In the genomic region with DNA sequence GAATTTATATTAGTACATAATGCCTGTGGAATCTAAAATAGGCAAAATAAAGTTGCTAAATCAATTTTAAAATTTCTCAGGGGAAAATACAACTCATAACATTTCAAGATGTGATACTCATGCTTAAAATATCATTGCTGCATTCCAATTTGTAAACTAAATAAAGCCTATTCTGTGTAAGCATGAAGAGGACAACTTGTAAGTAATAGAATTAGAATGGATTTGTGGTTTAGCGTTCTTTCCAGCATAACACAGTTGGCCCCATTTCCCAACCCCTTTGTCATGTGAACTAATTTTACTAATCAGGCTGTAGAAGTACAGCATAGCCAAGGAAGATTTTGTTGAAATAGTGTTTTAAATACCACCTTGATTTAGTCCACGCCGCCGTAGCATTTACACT, we compare ENCODE assay signal across 31 cellular contexts.
DNase-seq lines count a peak whose midpoint lies in the region; ATAC-seq and TF ChIP-seq lines count a peak whose summit lies in the region.
"Had no signal": no experiment of that assay in that cellular context is flagged by ENCODE, and none has a peak within 500 bp of the region (broad histone marks: within the 10 kb centered on the region; RNA-seq: fewer than 3 reads in every experiment).

No MANE protein-coding gene starts in this region.

- TF ChIP-seq CTCF in GM23338 (conservative IDR thresholded peaks at IDR 0.05; ENCODE audit: low read depth in 2 of 2) (no peak), uterus (IDR thresholded peaks at IDR 0.05) (no peak), mesothelial cell of epicardium (IDR thresholded peaks at IDR 0.05; ENCODE audit: unreplicated experiment) (no peak)

- H3K4me1 ChIP-seq in GM23338 (ENCODE audit: insufficient read depth): peaks cover 6% of the 10 kb centered on the region; the same call in 1 of the 2 replicates
- H3K4me1 ChIP-seq in uterus: no peaks in the 10 kb centered on the region
- H3K4me1 ChIP-seq: pancreas, stomach had no signal

- intact Hi-C loops in uterus (cut with DNase I; ENCODE audit: low total_unique reads): no loop called here

- no peaks in the 10 kb centered on the region for H3F3A ChIP-seq in GM23338 (replicated peaks; ENCODE audit: low read depth)

- DNase-seq in GM23338 (ENCODE audit: low spot score) (no peak), amniotic stem cell (lab: John Stamatoyannopoulos, UW) (peak; percentile 21), fibroblast of the conjunctiva (ENCODE audit: low read depth) (peak; percentile 2), uterus (no peak), mesothelial cell of epicardium (ENCODE audit: low spot score in 2 of 2, unreplicated experiment in 2 of 2) (no peak), nucleus accumbens (lab: John Stamatoyannopoulos, UW) (no peak)
- DNase-seq: activated CD4-positive, alpha-beta T cell treated with anti-CD3 and anti-CD28 coated beads for 48 hours; activated naive CD4-positive, alpha-beta T cell; activated T-cell treated with anti-CD3 and anti-CD28 coated beads, Interleukin-2, amount 50 U/mL, for 48 hours; amygdala; caudate nucleus; dermis blood vessel endothelial cell; foreskin fibroblast; GDM1; Kasumi-1; mesendoderm; natural killer cell; NCI-H1048; NCI-H187; NCI-H2171 treated with DMSO at 0.1 percent for 48 hours; NCI-H526 treated with DMSO at 0.1 percent for 48 hours; pancreas; right cardiac atrium; RPMI8226; stomach; T-helper 2 cell had no signal

- H3K4me2 ChIP-seq in GM23338: no peak overlapping the region

- H3K79me2 ChIP-seq in GM23338 (replicated peaks; ENCODE audit: insufficient read depth): no peaks in the 10 kb centered on the region

- no peak for TF ChIP-seq POLR2A in uterus (IDR thresholded peaks at IDR 0.05)

- no peaks in the 10 kb centered on the region for H4K20me1 ChIP-seq in GM23338 (replicated peaks; ENCODE audit: insufficient read depth)

- H3K27ac ChIP-seq in GM23338 (ENCODE audit: low read depth): no peak overlapping the region
- no peak overlapping the region for H3K27ac ChIP-seq in uterus
- H3K27ac ChIP-seq: pancreas, SK-N-MC had no signal

- no peak for ATAC-seq in GM23338
- no peak for ATAC-seq in HG02763 (IDR thresholded peaks at IDR 0.05; ENCODE audit: unreplicated experiment)
- ATAC-seq: HepG2, natural killer cell, pancreas, right cardiac atrium had no signal

- no peaks in the 10 kb centered on the region for H3K9me3 ChIP-seq in uterus
- H3K9me3 ChIP-seq: pancreas, stomach, tibial nerve had no signal

- H3K4me3 Mint-ChIP-seq in GM23338 (no peak overlapping the region), mesothelial cell of epicardium (no peak overlapping the region)
- H3K4me3 Mint-ChIP-seq: B cell, natural killer cell had no signal

- H3K36me3 Mint-ChIP-seq in GM23338 (ENCODE audit: low read depth) (no peaks in the 10 kb centered on the region), mesothelial cell of epicardium (no peaks in the 10 kb centered on the region)

- no peaks in the 10 kb centered on the region for H3K9me2 ChIP-seq in GM23338 (ENCODE audit: insufficient read depth)

- H3K4me1 Mint-ChIP-seq in GM23338: peaks cover 5% of the 10 kb centered on the region; the same call in 2 of the 3 replicates
- H3K4me1 Mint-ChIP-seq in mesothelial cell of epicardium: peaks cover 3% of the 10 kb centered on the region
- H3K4me1 Mint-ChIP-seq: B cell, natural killer cell had no signal

- H3K27ac Mint-ChIP-seq in GM23338 (no peak overlapping the region), mesothelial cell of epicardium (no peak overlapping the region)
- H3K27ac Mint-ChIP-seq: B cell, natural killer cell had no signal

- H3K27me3 Mint-ChIP-seq in GM23338 (ENCODE audit: insufficient read depth, low read depth, poor library complexity) (no peaks in the 10 kb centered on the region), mesothelial cell of epicardium (ENCODE audit: low read depth) (no peaks in the 10 kb centered on the region)
- H3K27me3 Mint-ChIP-seq: B cell had no signal

- H3K9me3 Mint-ChIP-seq in GM23338 (no peaks in the 10 kb centered on the region; the same call in 2 of the 3 replicates), mesothelial cell of epicardium (no peaks in the 10 kb centered on the region)

- H3K4me3 ChIP-seq in GM23338 (no peak overlapping the region), uterus (no peak overlapping the region)
- H3K4me3 ChIP-seq: pancreas, SK-N-MC, stomach, tibial nerve had no signal

- H3K36me3 ChIP-seq in GM23338 (ENCODE audit: insufficient read depth) (no peaks in the 10 kb centered on the region), uterus (no peaks in the 10 kb centered on the region)
- H3K36me3 ChIP-seq: pancreas, stomach, tibial nerve had no signal

- H3K27me3 ChIP-seq in GM23338 (ENCODE audit: insufficient read depth) (no peaks in the 10 kb centered on the region), uterus (no peaks in the 10 kb centered on the region)
- H3K27me3 ChIP-seq: pancreas, stomach, tibial nerve had no signal

- peak overlapping the region; percentile 6; the same call in 1 of the 2 replicates for H2AFZ ChIP-seq in GM23338

TF ChIP-seq in GM23338, 12 proteins besides CTCF, POLR2A, EP300 and RAD21 (continues in another document):
- TF ChIP-seq EZH2 (IDR thresholded peaks at IDR 0.05; ENCODE audit: low read depth, unreplicated experiment) (no peak), CREB1 (CRISPR knock-in tag; IDR thresholded peaks at IDR 0.05; ENCODE audit: low read depth) (no peak), ZNF114 (CRISPR knock-in tag; IDR thresholded peaks at IDR 0.05) (no peak), STAT1 (IDR thresholded peaks at IDR 0.05; ENCODE audit: unreplicated experiment) (no peak), NANOG (IDR thresholded peaks at IDR 0.05; ENCODE audit: borderline replicate concordance) (no peak), JUNB (IDR thresholded peaks at IDR 0.05; ENCODE audit: unreplicated experiment) (no peak)
- TF ChIP-seq, protein P1, sequence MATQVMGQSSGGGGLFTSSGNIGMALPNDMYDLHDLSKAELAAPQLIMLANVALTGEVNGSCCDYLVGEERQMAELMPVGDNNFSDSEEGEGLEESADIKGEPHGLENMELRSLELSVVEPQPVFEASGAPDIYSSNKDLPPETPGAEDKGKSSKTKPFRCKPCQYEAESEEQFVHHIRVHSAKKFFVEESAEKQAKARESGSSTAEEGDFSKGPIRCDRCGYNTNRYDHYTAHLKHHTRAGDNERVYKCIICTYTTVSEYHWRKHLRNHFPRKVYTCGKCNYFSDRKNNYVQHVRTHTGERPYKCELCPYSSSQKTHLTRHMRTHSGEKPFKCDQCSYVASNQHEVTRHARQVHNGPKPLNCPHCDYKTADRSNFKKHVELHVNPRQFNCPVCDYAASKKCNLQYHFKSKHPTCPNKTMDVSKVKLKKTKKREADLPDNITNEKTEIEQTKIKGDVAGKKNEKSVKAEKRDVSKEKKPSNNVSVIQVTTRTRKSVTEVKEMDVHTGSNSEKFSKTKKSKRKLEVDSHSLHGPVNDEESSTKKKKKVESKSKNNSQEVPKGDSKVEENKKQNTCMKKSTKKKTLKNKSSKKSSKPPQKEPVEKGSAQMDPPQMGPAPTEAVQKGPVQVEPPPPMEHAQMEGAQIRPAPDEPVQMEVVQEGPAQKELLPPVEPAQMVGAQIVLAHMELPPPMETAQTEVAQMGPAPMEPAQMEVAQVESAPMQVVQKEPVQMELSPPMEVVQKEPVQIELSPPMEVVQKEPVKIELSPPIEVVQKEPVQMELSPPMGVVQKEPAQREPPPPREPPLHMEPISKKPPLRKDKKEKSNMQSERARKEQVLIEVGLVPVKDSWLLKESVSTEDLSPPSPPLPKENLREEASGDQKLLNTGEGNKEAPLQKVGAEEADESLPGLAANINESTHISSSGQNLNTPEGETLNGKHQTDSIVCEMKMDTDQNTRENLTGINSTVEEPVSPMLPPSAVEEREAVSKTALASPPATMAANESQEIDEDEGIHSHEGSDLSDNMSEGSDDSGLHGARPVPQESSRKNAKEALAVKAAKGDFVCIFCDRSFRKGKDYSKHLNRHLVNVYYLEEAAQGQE (IDR thresholded peaks at IDR 0.05; ENCODE audit: unreplicated experiment): no peak

Comparison
In these comparisons a context has a peak if more than half of its experiments do, and no peak if none do; other contexts are left out.
1. DNase-seq: peak in amniotic stem cell (single experiment) and fibroblast of the conjunctiva (single experiment); none in GM23338 (single experiment), uterus (0 of 2), mesothelial cell of epicardium (0 of 2) and nucleus accumbens (0 of 56).